In the genomic region with DNA sequence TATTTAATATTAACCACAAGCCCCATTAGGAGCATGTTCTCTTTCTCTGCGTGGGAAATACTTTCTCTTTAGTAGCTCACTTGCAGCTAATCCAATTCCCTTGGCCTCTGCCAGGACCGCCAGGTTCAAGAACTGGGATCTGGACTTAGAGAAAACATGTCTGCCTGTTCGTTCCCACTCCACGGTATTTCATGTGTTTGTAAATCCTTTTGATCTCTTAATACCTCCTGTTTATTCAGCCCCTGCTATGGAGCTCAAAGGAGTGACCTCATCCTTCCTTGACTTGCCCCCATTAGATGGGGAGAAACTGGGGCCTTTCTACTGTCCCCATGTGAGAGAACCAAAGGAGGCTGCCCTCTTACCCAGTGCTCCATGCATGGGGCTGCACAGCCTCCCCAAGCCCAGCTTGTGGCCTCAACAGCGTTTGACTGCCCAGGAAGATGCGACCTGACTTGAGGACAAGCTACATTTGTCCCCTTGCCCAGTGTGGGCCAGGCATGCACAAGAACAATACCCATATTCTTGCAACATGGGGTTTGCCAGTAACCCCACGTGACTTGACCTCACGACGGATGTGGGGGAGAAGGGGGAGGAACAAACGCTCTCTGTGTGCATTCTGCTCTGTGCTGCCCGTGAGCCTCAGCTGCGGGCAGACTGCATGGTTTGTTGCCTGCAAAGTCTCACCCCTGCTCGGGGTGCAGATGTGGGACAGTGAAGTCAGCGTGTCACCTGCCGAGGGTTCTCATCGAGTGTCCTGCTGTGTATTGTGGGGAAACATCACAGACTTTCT, we compare ENCODE assay signal across 8 cellular contexts. TPM values are rescaled to one million over a fixed set of nuclear protein-coding genes. Genes with fewer than 3 reads are reported as not detected.
A peak's percentile ranks its signal among the peaks of the same experiment; 100 is the strongest.
DNase-seq lines count a peak whose midpoint lies in the region; ATAC-seq, FAIRE-seq and TF ChIP-seq lines count a peak whose summit lies in the region.

No MANE protein-coding gene starts in this region.

- H3K79me1 ChIP-seq in H1 (ENCODE audit: low read depth, low read length), result peaks cover 6% of the 10 kb centered on the region

- TF ChIP-seq CTCF in H1 (IDR thresholded peaks at IDR 0.05; ENCODE audit: control extremely low read depth in 1 of 3, insufficient read depth in 1 of 3, low read depth in 1 of 3, low read length in 3 of 3), result no peak
- TF ChIP-seq CTCF in nephron (IDR thresholded peaks at IDR 0.05; ENCODE audit: unreplicated experiment in 3 of 3), result no peak

- peak; percentile 59 for ATAC-seq in GM19467 (IDR thresholded peaks at IDR 0.05; ENCODE audit: unreplicated experiment)
- peak; percentile 96 for ATAC-seq in stimulated activated naive CD8-positive, alpha-beta T cell treated with anti-CD3 and anti-CD28 coated beads, Interleukin-15, amount 100 ng/mL, for 72 hours
- ATAC-seq in HG02970 (IDR thresholded peaks at IDR 0.05; ENCODE audit: low FRiP score, unreplicated experiment), result no peak

- H3K18ac ChIP-seq in H1 (ENCODE audit: extremely low read depth, low read length), result no peak overlapping the region

- H3K4me1 Mint-ChIP-seq in nephron, result peaks cover 79% of the 10 kb centered on the region
- peaks cover 50% of the 10 kb centered on the region for H3K4me1 Mint-ChIP-seq in stimulated activated naive CD8-positive, alpha-beta T cell treated with anti-CD3 and anti-CD28 coated beads, Interleukin-15, amount 100 ng/mL, for 72 hours

- no peak overlapping the region for H2BK5ac ChIP-seq in H1 (ENCODE audit: low read depth, low read length)

- peaks cover 14 to 46% (median 19%) of the 10 kb centered on the region in 4 experiments for H3K36me3 ChIP-seq in H1 (ENCODE audit: control insufficient read depth in 2 of 4, insufficient read depth in 4 of 4, low read length in 3 of 4)

- H2BK12ac ChIP-seq in H1 (ENCODE audit: low read depth, low read length), result no peak overlapping the region

- H3K23ac ChIP-seq in H1 (ENCODE audit: insufficient read length), result no peak overlapping the region

- 0 out of 2 replicates have a peak overlapping the region, but pooled peaks have one; percentile 8 for H2AK5ac ChIP-seq in H1 (ENCODE audit: low read depth, low read length)

- H2AFZ ChIP-seq in H1 (ENCODE audit: low read length), result no peak overlapping the region

- peaks cover 0 to 35% of the 10 kb centered on the region in 2 experiments; a peak in 2 of 4 replicates for H3K79me2 ChIP-seq in H1 (ENCODE audit: control insufficient read depth in 1 of 2, insufficient read depth in 2 of 2, low read length in 2 of 2)

- H2BK120ac ChIP-seq in H1 (replicated peaks; ENCODE audit: low read depth, low read length), result no peak overlapping the region

- no peaks in the 10 kb centered on the region for H3K9me3 ChIP-seq in H1 (ENCODE audit: insufficient read depth in 2 of 2, low read depth in 1 of 2, low read length in 1 of 2)

- H4K8ac ChIP-seq in H1 (ENCODE audit: extremely low read depth, insufficient read depth, low read length), result no peak overlapping the region

- CTCF ChIA-PET in H1 (lab: Charles Lee; ENCODE audit: partially characterized antibody), result interaction anchor here (0.8 to 7.7 kb wide), 13 partner anchors 8 to 165 kb away, joined by 3 to 40 read pairs (median 4); a partner anchor contains a TSS

- H3K4ac ChIP-seq in H1 (replicated peaks; ENCODE audit: insufficient read length, low read depth, low read length), result no peak overlapping the region

- H3K27ac Mint-ChIP-seq in nephron, result peak overlapping the region; percentile 87 to 95 (median 89)
- H3K27ac Mint-ChIP-seq in stimulated activated naive CD8-positive, alpha-beta T cell treated with anti-CD3 and anti-CD28 coated beads, Interleukin-15, amount 100 ng/mL, for 72 hours, result peak overlapping the region; percentile 97

- TF ChIP-seq RAD21 in H1 (IDR thresholded peaks at IDR 0.05 in 1 of 2, conservative IDR thresholded peaks at IDR 0.05 in 1 of 2; ENCODE audit: low read depth in 2 of 2, low read length in 2 of 2), result no peak

- H3K9ac ChIP-seq in H1 (replicated peaks in 1 of 4; ENCODE audit: extremely low read depth in 1 of 4, low read depth in 3 of 4, low read length in 3 of 4), result peak overlapping the region in 1 of 4 experiments; percentile 30; a peak in 1 of 7 replicates

- H4K91ac ChIP-seq in H1 (replicated peaks; ENCODE audit: insufficient read length, low read length), result no peak overlapping the region

- POLR2A ChIA-PET in H1 (lab: Charles Lee; ENCODE audit: partially characterized antibody), result interaction anchor here (0.8 to 9.3 kb wide), 8 partner anchors 9 to 19 kb away, joined by 3 to 51 read pairs (median 6); no protein-coding TSS in a partner anchor

- no peaks in the 10 kb centered on the region for H3K9me3 Mint-ChIP-seq in nephron
- H3K9me3 Mint-ChIP-seq in stimulated activated naive CD8-positive, alpha-beta T cell treated with anti-CD3 and anti-CD28 coated beads, Interleukin-15, amount 100 ng/mL, for 72 hours, result no peaks in the 10 kb centered on the region

- no peak overlapping the region for H2BK20ac ChIP-seq in H1 (ENCODE audit: low read length)

- H2BK15ac ChIP-seq in H1 (ENCODE audit: low read length), result no peak overlapping the region

- H4K5ac ChIP-seq in H1 (ENCODE audit: insufficient read length, low read depth, low read length), result no peak overlapping the region

- H3K36me3 Mint-ChIP-seq in nephron (ENCODE audit: low read depth), result no peaks in the 10 kb centered on the region

- TF ChIP-seq EP300 in H1 (IDR thresholded peaks at IDR 0.05; ENCODE audit: borderline replicate concordance in 1 of 2, low read depth in 2 of 2, low read length in 2 of 2), result no peak

- H3K27me3 Mint-ChIP-seq in nephron (ENCODE audit: low read depth), result peaks cover 10% of the 10 kb centered on the region
- H3K27me3 Mint-ChIP-seq in stimulated activated naive CD8-positive, alpha-beta T cell treated with anti-CD3 and anti-CD28 coated beads, Interleukin-15, amount 100 ng/mL, for 72 hours, result no peaks in the 10 kb centered on the region

- H3K4me1 ChIP-seq in H1 (replicated peaks in 1 of 4; ENCODE audit: control insufficient read depth in 3 of 4, insufficient read depth in 4 of 4, low read length in 3 of 4), result peaks cover 0 to 7% (median 4%) of the 10 kb centered on the region in 4 experiments; a peak in 6 of 7 replicates

- no peak overlapping the region for H3K27ac ChIP-seq in H1 (ENCODE audit: low read depth, low read length)

- no peak overlapping the region for H3K14ac ChIP-seq in H1 (ENCODE audit: insufficient read length)

- H3K23me2 ChIP-seq in H1 (ENCODE audit: low read depth, low read length), result no peaks in the 10 kb centered on the region

- DNase-seq in NCI-H510A treated with DMSO at 0.1 percent for 48 hours (lab: John Stamatoyannopoulos, UW) (peak; percentile 20), H1 (ENCODE audit: low read depth in 1 of 2, low spot score in 2 of 2) (no peak), NCI-H1417 (lab: John Stamatoyannopoulos, UW) (no peak)
- peak; percentile 42 for DNase-seq in activated CD8-positive, alpha-beta memory T cell treated with anti-CD3 and anti-CD28 coated beads, Interleukin-2, amount 50 U/mL, for 1 hour (ENCODE audit: extremely low read depth)
- DNase-seq in stimulated activated naive CD8-positive, alpha-beta T cell treated with anti-CD3 and anti-CD28 coated beads, Interleukin-15, amount 100 ng/mL, for 72 hours, result peak; percentile 52 to 80

- no peak overlapping the region for H3K4me3 ChIP-seq in H1 (ENCODE audit: extremely low read depth in 1 of 4, insufficient read depth in 2 of 4, low read depth in 3 of 4, low read length in 4 of 4)

- no peaks in the 10 kb centered on the region for H3K27me3 ChIP-seq in H1 (replicated peaks in 1 of 4; ENCODE audit: control insufficient read depth in 3 of 4, extremely low read depth in 1 of 4, insufficient read depth in 3 of 4, low read length in 3 of 4)

- WGBS in H1 (ENCODE audit: extremely low coverage in 1 of 2, insufficient coverage in 1 of 2, insufficient read length in 1 of 2, insufficient replicate concordance in 2 of 2, low coverage in 1 of 2, low lambda C conversion rate in 2 of 2, missing lambda C conversion rate in 1 of 2), 2 experiments, result 92% methylated on average over 15 of the region's 16 CpGs; no CpG with 5 or more reads in 1 of the 2 experiments

- no peak for TF ChIP-seq POLR2A in H1 (IDR thresholded peaks at IDR 0.05; ENCODE audit: control extremely low read depth in 1 of 2, low read depth in 2 of 2, low read length in 2 of 2)

- H3K56ac ChIP-seq in H1 (replicated peaks; ENCODE audit: insufficient read length, low read depth, low read length), result no peak overlapping the region

- H4K20me1 ChIP-seq in H1 (replicated peaks in 1 of 2; ENCODE audit: control insufficient read depth in 1 of 2, insufficient read depth in 2 of 2, low read length in 2 of 2), result peaks cover 4 to 6% of the 10 kb centered on the region in 2 experiments

- no peak for FAIRE-seq in H1 (lab: Jason Lieb, UNC)

- H3K4me2 ChIP-seq in H1 (ENCODE audit: insufficient read depth in 1 of 2, low read depth in 2 of 2, low read length in 2 of 2), result no peak overlapping the region

- H3K4me3 Mint-ChIP-seq in nephron, result no peak overlapping the region
- H3K4me3 Mint-ChIP-seq in stimulated activated naive CD8-positive, alpha-beta T cell treated with anti-CD3 and anti-CD28 coated beads, Interleukin-15, amount 100 ng/mL, for 72 hours, result peak overlapping the region; percentile 76 to 84

TF ChIP-seq in H1, 55 proteins besides CTCF, POLR2A, EP300 and RAD21:
- no peak for TF ChIP-seq CHD1 (IDR thresholded peaks at IDR 0.05; ENCODE audit: low read depth, low read length)
- no peak for TF ChIP-seq CBX5 (IDR thresholded peaks at IDR 0.05; ENCODE audit: low read depth, low read length)
- no peak for TF ChIP-seq ASH2L (IDR thresholded peaks at IDR 0.05; ENCODE audit: low read length)
- no peak for TF ChIP-seq POU5F1 (IDR thresholded peaks at IDR 0.05; ENCODE audit: low read depth, low read length)
TF ChIP-seq in H1: peak in this region for 0.

RNA-seq across cellular contexts. Expression of a gene that starts 30.3 kb away (rescaled TPM):
- total RNA-seq in H1 (2021; fragmentation: NEBNext Ultra II Directional; extraction: Animal tissue kit (Norgen Biotek cat#: 25700)), result 164 and 168 TPM in 2 replicates
- polyA plus RNA-seq in H1 (2011; rRNA removed), result 173 and 319 TPM in 2 replicates
- 270 TPM for polyA plus RNA-seq in H1 (2011; cell fraction: cytosol; rRNA removed)
- polyA plus RNA-seq in H1 (2011; cell fraction: nucleus; rRNA removed), result 124 TPM
- polyA plus RNA-seq in H1 (2012, experiment 1 of 2), result 202 to 227 TPM (median 219 TPM) in 4 replicates
- 250 TPM for polyA plus RNA-seq in H1 (2012, experiment 2 of 2)
- 461 TPM for polyA plus RNA-seq in H1 (2013, experiment 1 of 2)
- polyA plus RNA-seq in H1 (2013, experiment 2 of 2), result 438 TPM
- 187 and 223 TPM in 2 replicates for polyA minus RNA-seq in H1 (2011; rRNA and poly(A)+ RNA removed)
- polyA minus RNA-seq in H1 (2011; cell fraction: cytosol; rRNA and poly(A)+ RNA removed), result 121 TPM
- 81.6 TPM for polyA minus RNA-seq in H1 (2011; cell fraction: nucleus; rRNA and poly(A)+ RNA removed)

Comparison
In these comparisons a context has a peak if more than half of its experiments do, and no peak if none do; other contexts are left out.
1. DNase-seq: peak in NCI-H510A treated with DMSO at 0.1 percent for 48 hours (single experiment), activated CD8-positive, alpha-beta memory T cell treated with anti-CD3 and anti-CD28 coated beads, Interleukin-2, amount 50 U/mL, for 1 hour (single experiment) and stimulated activated naive CD8-positive, alpha-beta T cell treated with anti-CD3 and anti-CD28 coated beads, Interleukin-15, amount 100 ng/mL, for 72 hours (2 of 2); none in H1 (0 of 2) and NCI-H1417 (0 of 3).
2. H3K4me3 Mint-ChIP-seq: peak in stimulated activated naive CD8-positive, alpha-beta T cell treated with anti-CD3 and anti-CD28 coated beads, Interleukin-15, amount 100 ng/mL, for 72 hours (2 of 2); none in nephron (0 of 3).